ENCODE assay signal across 13 cellular contexts in genomic region chr10:43026039-43026973, GRCh38. TPM values are rescaled to one million over a fixed set of nuclear protein-coding genes. Genes with fewer than 3 reads are reported as not detected.
DNase-seq lines count a peak whose midpoint lies in the region; ATAC-seq and TF ChIP-seq lines count a peak whose summit lies in the region.
"Had no signal": no experiment of that assay in that cellular context is flagged by ENCODE, and none has a peak within 500 bp of the region (broad histone marks: within the 10 kb centered on the region; RNA-seq: fewer than 3 reads in every experiment).

No MANE protein-coding gene starts in this region.

- H3K9me3 ChIP-seq in HUES64 (ENCODE audit: insufficient read depth, low read depth, low read length) = no peaks in the 10 kb centered on the region
- H3K9me3 ChIP-seq in lung (ENCODE audit: control insufficient read depth in 2 of 2, insufficient read depth in 1 of 2, low read length in 1 of 2) = peaks cover 0 to 2% of the 10 kb centered on the region in 2 donors
- H3K9me3 ChIP-seq in OCI-LY7 (ENCODE audit: low read length) = no peaks in the 10 kb centered on the region
- H3K9me3 ChIP-seq: vagina had no signal

- H3K4me1 Mint-ChIP-seq in Calu3 (ENCODE audit: low read depth, unreplicated experiment) (peaks cover 12% of the 10 kb centered on the region), chondrocyte (ENCODE audit: low read depth) (peaks cover 3% of the 10 kb centered on the region)

- no peak overlapping the region for H3K27ac ChIP-seq in HUES64 (ENCODE audit: low read depth, low read length)
- no peak overlapping the region for H3K27ac ChIP-seq in lung (ENCODE audit: low read depth in 1 of 2, low read length in 1 of 2)
- H3K27ac ChIP-seq in OCI-LY7 (ENCODE audit: low read depth, low read length, poor library complexity, severe bottlenecking) = no peak overlapping the region
- H3K27ac ChIP-seq: vagina had no signal

- no peak overlapping the region; the same call in 1 of the 2 replicates for H3K9ac ChIP-seq in HUES64 (ENCODE audit: low read depth, low read length)

- no peak for ATAC-seq in lung (ENCODE audit: insufficient read depth, low FRiP score)
- ATAC-seq in GM21360 (IDR thresholded peaks at IDR 0.05; ENCODE audit: unreplicated experiment) = no peak
- no peak for ATAC-seq in HG02763 (IDR thresholded peaks at IDR 0.05; ENCODE audit: unreplicated experiment)
- ATAC-seq: sciatic nerve had no signal

- WGBS in HUES64 = 12% methylated on average over 41 of the region's 41 CpGs
- 34 to 53% methylated on average over 41 of the region's 41 CpGs for WGBS in lung, 2 donors

- DNase-seq in Calu3 = peak; percentile 63
- DNase-seq in chondrocyte (ENCODE audit: low spot score) = peak; percentile 78
- peak; percentile 27 for DNase-seq in lung (ENCODE audit: low spot score)
- DNase-seq in OCI-LY7 (ENCODE audit: low spot score) = no peak
- DNase-seq in activated effector memory CD4-positive, alpha-beta T cell treated with anti-CD3 and anti-CD28 coated beads, Interleukin-2, amount 50 U/mL, for 16 hours = no peak
- DNase-seq: activated CD4-positive, alpha-beta memory T cell treated with anti-CD3 and anti-CD28 coated beads for 36 hours; dermis blood vessel endothelial cell; NCI-H526 had no signal

- H3K4me3 Mint-ChIP-seq in Calu3 (ENCODE audit: low read depth, unreplicated experiment) = peak overlapping the region; percentile 61
- H3K4me3 Mint-ChIP-seq in chondrocyte (ENCODE audit: unreplicated experiment) = no peak overlapping the region
- H3K4me3 Mint-ChIP-seq: activated CD4-positive, alpha-beta memory T cell treated with anti-CD3 and anti-CD28 coated beads for 36 hours had no signal

- H3K9me3 Mint-ChIP-seq in Calu3 (ENCODE audit: low read depth, unreplicated experiment) (no peaks in the 10 kb centered on the region), chondrocyte (ENCODE audit: low read depth) (peaks cover 3% of the 10 kb centered on the region)

- no peak overlapping the region for H2AFZ ChIP-seq in OCI-LY7 (ENCODE audit: low read length)

- H3K79me2 ChIP-seq in OCI-LY7 (ENCODE audit: insufficient read depth, low read depth, low read length) = no peaks in the 10 kb centered on the region

- H4K20me1 ChIP-seq in OCI-LY7 (ENCODE audit: insufficient read depth, low read length) = no peaks in the 10 kb centered on the region

- H3K36me3 ChIP-seq in HUES64 (ENCODE audit: insufficient read depth, low read length) = no peaks in the 10 kb centered on the region
- H3K36me3 ChIP-seq in lung (ENCODE audit: control insufficient read depth in 2 of 2, insufficient read depth in 2 of 2, low read length in 2 of 2) = no peaks in the 10 kb centered on the region
- no peaks in the 10 kb centered on the region for H3K36me3 ChIP-seq in OCI-LY7 (ENCODE audit: insufficient read depth, low read length)
- H3K36me3 ChIP-seq: vagina had no signal

- BruUV-seq in Calu3 (replicated peaks; lab: Mats Ljungman, UMichigan) = no TSS peak
- BruUV-seq in OCI-LY7 (replicated peaks; lab: Mats Ljungman, UMichigan) = no TSS peak

- intact Hi-C loops in Calu3 (cut with micrococcal nuclease; ENCODE audit: unreplicated experiment) = loop anchor here (5.0 kb wide), 1 partner anchor 51 kb away; the partner anchor contains the start of gene RET
- intact Hi-C loops in OCI-LY7 (cut with micrococcal nuclease; ENCODE audit: unreplicated experiment) = no loop called here

- POLR2A ChIA-PET in OCI-LY7 (lab: Charles Lee) = no interaction called here

- no peak overlapping the region for H3K4me2 ChIP-seq in OCI-LY7 (ENCODE audit: low read length)

- H3K4me1 ChIP-seq in HUES64 (ENCODE audit: insufficient read depth, low read length) = peaks cover 18% of the 10 kb centered on the region
- no peaks in the 10 kb centered on the region for H3K4me1 ChIP-seq in lung (ENCODE audit: control insufficient read depth in 2 of 2, insufficient read depth in 2 of 2, low read length in 2 of 2)
- H3K4me1 ChIP-seq in OCI-LY7 (ENCODE audit: insufficient read depth, low read length, poor library complexity, severe bottlenecking) = no peaks in the 10 kb centered on the region
- H3K4me1 ChIP-seq: vagina had no signal

- no peaks in the 10 kb centered on the region for H3K9me2 ChIP-seq in OCI-LY7 (ENCODE audit: insufficient read depth, low read length)

- H3K27ac Mint-ChIP-seq in Calu3 (ENCODE audit: unreplicated experiment) (peak overlapping the region; percentile 16), chondrocyte (ENCODE audit: unreplicated experiment) (no peak overlapping the region)
- H3K27ac Mint-ChIP-seq: activated CD4-positive, alpha-beta memory T cell treated with anti-CD3 and anti-CD28 coated beads for 36 hours had no signal

- H3K36me3 Mint-ChIP-seq in Calu3 (ENCODE audit: insufficient read depth, unreplicated experiment) (peaks cover 7% of the 10 kb centered on the region), chondrocyte (ENCODE audit: low read depth) (no peaks in the 10 kb centered on the region)
- H3K36me3 Mint-ChIP-seq: activated CD4-positive, alpha-beta memory T cell treated with anti-CD3 and anti-CD28 coated beads for 36 hours had no signal

- TF ChIP-seq CTCF in Calu3 (IDR thresholded peaks at IDR 0.05; ENCODE audit: unreplicated experiment) = no peak
- no peak for TF ChIP-seq CTCF in chondrocyte (IDR thresholded peaks at IDR 0.05)
- TF ChIP-seq CTCF in lung (IDR thresholded peaks at IDR 0.05; ENCODE audit: control extremely low read depth, extremely low read depth) = no peak
- TF ChIP-seq CTCF in OCI-LY7 (conservative IDR thresholded peaks at IDR 0.05; ENCODE audit: low read length) = no peak

- peak overlapping the region; percentile 44 for H3K4me3 ChIP-seq in HUES64 (ENCODE audit: low read length)
- no peak overlapping the region for H3K4me3 ChIP-seq in lung
- H3K4me3 ChIP-seq in OCI-LY7 (ENCODE audit: low read depth, low read length, poor library complexity, severe bottlenecking) = no peak overlapping the region
- H3K4me3 ChIP-seq: vagina had no signal

- CTCF ChIA-PET in Calu3 (lab: Charles Lee) (interaction anchor here (1.0 kb wide), 1 partner anchor 49 kb away, joined by 3 read pairs; no protein-coding TSS in a partner anchor), OCI-LY7 (lab: Charles Lee; ENCODE audit: unreplicated experiment) (no interaction called here)

- H3K27me3 Mint-ChIP-seq in Calu3 (ENCODE audit: unreplicated experiment) (peaks cover 33% of the 10 kb centered on the region), chondrocyte (ENCODE audit: low read depth) (peaks cover 42% of the 10 kb centered on the region)

- H3K27me3 ChIP-seq in HUES64 (ENCODE audit: insufficient read depth, low read length) (peaks cover 41% of the 10 kb centered on the region), lung (ENCODE audit: control insufficient read depth, insufficient read depth) (no peaks in the 10 kb centered on the region)
- H3K27me3 ChIP-seq: vagina had no signal

RNA-seq across cellular contexts. Expression of gene RET, which starts 50.6 kb away (rescaled TPM):
- total RNA-seq in Calu3 (2022) = 0.07 TPM in 1 of 2 replicates, not detected in the other
- polyA plus RNA-seq in HUES64 (2013, experiment 1 of 2) = 7.1 TPM
- polyA plus RNA-seq in HUES64 (2013, experiment 2 of 2) = 6.7 TPM
- total RNA-seq in chondrocyte = 0.12 to 0.18 TPM in 2 of 3 replicates, not detected in the other
- total RNA-seq in lung = 1 to 10 TPM; 1.2 to 1.3 TPM
- polyA plus RNA-seq in lung = under 1 TPM; 0.31 to 0.33 TPM
- total RNA-seq in OCI-LY7 (2014; rRNA removed; shearing (Covaris generic)) = 0.05 TPM in 1 of 2 replicates, not detected in the other
- total RNA-seq in OCI-LY7 (2022) = 0.06 TPM in 1 of 2 replicates, not detected in the other

Comparison
In these comparisons a context has a peak if more than half of its experiments do, and no peak if none do; other contexts are left out.
1. DNase-seq: peak in Calu3 (single experiment), chondrocyte (single experiment) and lung (single experiment); none in OCI-LY7 (single experiment) and activated effector memory CD4-positive, alpha-beta T cell treated with anti-CD3 and anti-CD28 coated beads, Interleukin-2, amount 50 U/mL, for 16 hours (single experiment).